ENCODE assay signal across 17 cellular contexts in the genomic region with DNA sequence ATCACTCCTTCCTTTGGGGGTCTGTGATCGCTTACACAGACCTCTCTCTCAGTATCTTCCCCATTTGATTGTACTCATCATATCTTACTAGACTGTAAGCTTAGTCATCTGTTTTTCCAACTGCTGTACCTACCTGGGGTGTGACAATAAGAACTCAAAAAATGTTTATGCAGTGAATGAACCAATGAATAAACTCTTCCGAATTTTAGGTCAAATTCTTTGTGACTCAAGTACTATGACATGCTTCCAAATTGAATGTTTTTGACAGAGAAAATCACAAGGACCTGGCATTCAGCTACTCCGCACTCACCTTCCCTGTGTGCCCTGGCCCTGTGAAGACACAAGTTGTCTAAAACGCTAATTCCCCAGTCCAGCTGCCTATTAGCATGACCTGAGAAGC. TPM values are rescaled to one million over a fixed set of nuclear protein-coding genes. Genes with fewer than 3 reads are reported as not detected.
DNase-seq lines count a peak whose midpoint lies in the region; ATAC-seq, FAIRE-seq and TF ChIP-seq lines count a peak whose summit lies in the region.
"Had no signal": no experiment of that assay in that cellular context is flagged by ENCODE, and none has a peak within 500 bp of the region (broad histone marks: within the 10 kb centered on the region; RNA-seq: fewer than 3 reads in every experiment).

No MANE protein-coding gene starts in this region.

- peaks cover 0 to 14% (median 0%) of the 10 kb centered on the region in 11 experiments; a peak in 4 of 22 replicates for H4K20me1 ChIP-seq in BLaER1 treated with 17β-estradiol and CSF1 and Interleukin-3, amounts not matched to agents 10 nM and 100 nM
- no peaks in the 10 kb centered on the region for H4K20me1 ChIP-seq in PC-3 (ENCODE audit: low read length)

- peak; percentile 39; the same call in 1 of the 2 replicates for ATAC-seq in PC-3

- CTCF ChIA-PET in PC-3 (lab: Charles Lee): no interaction called here

- no peaks in the 10 kb centered on the region for H3F3A ChIP-seq in PC-3 (ENCODE audit: low read length, unreplicated experiment)

- DNase-seq in PC-3 (peak; percentile 61), esophagus muscularis mucosa (ENCODE audit: extremely low spot score) (no peak), small intestine (no peak), H4 (ENCODE audit: low spot score) (no peak), posterior cingulate gyrus (no peak)
- no peak for DNase-seq in stimulated activated CD4-positive, alpha-beta T cell treated with anti-CD3 and anti-CD28 coated beads, Interleukin-4, amount 100 ng/mL, for 24 hours
- DNase-seq: AML-193; CD4-positive, alpha-beta T cell; DMS79 treated with DMSO at 0.1 percent for 48 hours; NCI-H1436; NCI-H2029 treated with DMSO at 0.1 percent for 48 hours; NCI-H510A; SHP77 treated with DMSO at 0.1 percent for 48 hours had no signal

- FAIRE-seq in small intestine (lab: Jason Lieb, UNC): no peak

- H3K27ac ChIP-seq in BLaER1 treated with 17β-estradiol and CSF1 and Interleukin-3, amounts not matched to agents 10 nM and 100 nM: no peak overlapping the region
- H3K27ac ChIP-seq in PC-3 (ENCODE audit: low read length) (peak overlapping the region; percentile 15), esophagus muscularis mucosa (replicated peaks in 1 of 4) (peak overlapping the region; percentile 61 to 68 (median 66)), small intestine (ENCODE audit: low read depth in 1 of 2, low read length in 1 of 2) (peak overlapping the region; percentile 59 to 85)

- no peak overlapping the region for H2AFZ ChIP-seq in PC-3 (ENCODE audit: low read length)

- no peaks in the 10 kb centered on the region for H3K79me2 ChIP-seq in PC-3 (ENCODE audit: low read length)

- no peaks in the 10 kb centered on the region for H3K9me2 ChIP-seq in PC-3 (replicated peaks; ENCODE audit: low read length)

- no peak for TF ChIP-seq POLR2A in esophagus muscularis mucosa (IDR thresholded peaks at IDR 0.05; ENCODE audit: low read depth)

- WGBS in esophagus muscularis mucosa: 80% methylated on average over 4 of the region's 4 CpGs
- 93 to 98% (median 95%) methylated on average over 4 of the region's 4 CpGs for WGBS in small intestine, 3 donors

- TF ChIP-seq EP300 in esophagus muscularis mucosa (IDR thresholded peaks at IDR 0.05): no peak

- H3K4me2 ChIP-seq in BLaER1 treated with 17β-estradiol and CSF1 and Interleukin-3, amounts not matched to agents 10 nM and 100 nM: peak overlapping the region in 9 of 11 experiments; percentile 7 to 85 (median 68); a peak in 17 of 22 replicates
- 0 out of 2 replicates have a peak overlapping the region, but pooled peaks have one; percentile 0 for H3K4me2 ChIP-seq in PC-3 (ENCODE audit: low read length)

- POLR2A ChIA-PET in PC-3 (lab: Charles Lee; ENCODE audit: unreplicated experiment): interaction anchor here (0.8 kb wide), 1 partner anchor 53 kb away, joined by 3 read pairs; no protein-coding TSS in a partner anchor

- TF ChIP-seq CTCF in PC-3 (conservative IDR thresholded peaks at IDR 0.05; ENCODE audit: low read depth, low read length): no peak
- TF ChIP-seq CTCF in esophagus muscularis mucosa (IDR thresholded peaks at IDR 0.05): no peak

- H3K27me3 ChIP-seq in BLaER1 treated with 17β-estradiol and CSF1 and Interleukin-3, amounts not matched to agents 10 nM and 100 nM: no peaks in the 10 kb centered on the region
- H3K27me3 ChIP-seq in PC-3 (ENCODE audit: low read length): no peaks in the 10 kb centered on the region
- H3K27me3 ChIP-seq in esophagus muscularis mucosa: no peaks in the 10 kb centered on the region
- no peaks in the 10 kb centered on the region for H3K27me3 ChIP-seq in small intestine (ENCODE audit: control insufficient read depth in 2 of 2, insufficient read depth in 2 of 2, low read length in 2 of 2)

- intact Hi-C loops in PC-3 (cut with micrococcal nuclease): no loop called here
- intact Hi-C loops in esophagus muscularis mucosa (cut with DNase I): no loop called here
- intact Hi-C loops in posterior cingulate gyrus (cut with DNase I): no loop called here

- H3K9ac ChIP-seq in BLaER1 treated with 17β-estradiol and CSF1 and Interleukin-3, amounts not matched to agents 10 nM and 100 nM: no peak overlapping the region
- no peak overlapping the region for H3K9ac ChIP-seq in PC-3 (ENCODE audit: low read length)

- H3K36me3 ChIP-seq in BLaER1 treated with 17β-estradiol and CSF1 and Interleukin-3, amounts not matched to agents 10 nM and 100 nM: peaks cover 8 to 35% (median 24%) of the 10 kb centered on the region in 11 experiments; a peak in 15 of 22 replicates
- H3K36me3 ChIP-seq in PC-3 (ENCODE audit: low read depth, low read length): no peaks in the 10 kb centered on the region
- peaks cover 0 to 36% (median 9%) of the 10 kb centered on the region in 4 donors for H3K36me3 ChIP-seq in esophagus muscularis mucosa
- H3K36me3 ChIP-seq in small intestine (ENCODE audit: control insufficient read depth in 2 of 2, insufficient read depth in 2 of 2, low read length in 2 of 2): peaks cover 0 to 2% of the 10 kb centered on the region in 2 donors

- H3K4me3 ChIP-seq in BLaER1 treated with 17β-estradiol and CSF1 and Interleukin-3, amounts not matched to agents 10 nM and 100 nM: no peak overlapping the region; a peak in 1 of 20 replicates
- H3K4me3 ChIP-seq in PC-3 (ENCODE audit: low read length) (no peak overlapping the region), esophagus muscularis mucosa (no peak overlapping the region), small intestine (ENCODE audit: low read depth in 1 of 2, low read length in 2 of 2) (no peak overlapping the region)

- H3K9me3 ChIP-seq in BLaER1 treated with 17β-estradiol and CSF1 and Interleukin-3, amounts not matched to agents 10 nM and 100 nM (replicated peaks in 1 of 11): 0 out of 22 replicates have a peak, but pooled peaks cover 0 to 5% (median 0%) of the 10 kb centered on the region in 11 experiments
- H3K9me3 ChIP-seq in PC-3 (ENCODE audit: low read length) (no peaks in the 10 kb centered on the region), esophagus muscularis mucosa (no peaks in the 10 kb centered on the region), small intestine (ENCODE audit: control insufficient read depth, low read depth) (no peaks in the 10 kb centered on the region)

- BruUV-seq in PC-3 (replicated peaks; lab: Mats Ljungman, UMichigan): no TSS peak

- H3K4me1 ChIP-seq in BLaER1 treated with 17β-estradiol and CSF1 and Interleukin-3, amounts not matched to agents 10 nM and 100 nM: peaks cover 0 to 56% (median 27%) of the 10 kb centered on the region in 10 experiments; a peak in 14 of 20 replicates
- H3K4me1 ChIP-seq in PC-3 (ENCODE audit: insufficient read depth, low read length) (peaks cover 16% of the 10 kb centered on the region), esophagus muscularis mucosa (peaks cover 0 to 39% (median 33%) of the 10 kb centered on the region in 4 donors), small intestine (ENCODE audit: control insufficient read depth in 2 of 2, insufficient read depth in 1 of 2, low read depth in 1 of 2, low read length in 1 of 2) (peaks cover 0 to 7% of the 10 kb centered on the region in 2 donors)

RNA-seq across cellular contexts. Expression of a gene that starts 42.1 kb away (rescaled TPM):
- total RNA-seq in PC-3 (2014; rRNA removed): 16.0 and 19.7 TPM in 2 replicates
- 10 to 100 TPM; 20.8 to 34.4 (median 25.8) TPM for total RNA-seq in esophagus muscularis mucosa
- polyA plus RNA-seq in small intestine: 10 to 100 TPM; 28.6 to 59.0 (median 45.4) TPM
- total RNA-seq in H4 (2014; rRNA removed; shearing (Covaris generic)): 10.6 and 20.3 TPM in 2 replicates

RNA-seq across cellular contexts. Expression of a gene that starts 57.4 kb away (rescaled TPM):
- 0.69 TPM in 1 of 2 replicates, not detected in the other for total RNA-seq in PC-3 (2014; rRNA removed)
- total RNA-seq in esophagus muscularis mucosa: not detected
- polyA plus RNA-seq in small intestine: 100 to 1,000 TPM in 2 of 3 donors, 10 to 100 TPM in 1; 47.0 to 257 (median 162) TPM
- total RNA-seq in H4 (2014; rRNA removed; shearing (Covaris generic)): not detected in 2 replicates
- total RNA-seq: A673; CD4-positive, alpha-beta T cell; LHCN-M2 had no signal
- polyA plus RNA-seq: IgD-negative memory B cell had no signal

Comparison
In these comparisons a context has a peak if more than half of its experiments do, and no peak if none do; other contexts are left out.
1. H3K27ac ChIP-seq: peak in PC-3 (single experiment), esophagus muscularis mucosa (4 of 4) and small intestine (2 of 2); none in BLaER1 treated with 17β-estradiol and CSF1 and Interleukin-3, amounts not matched to agents 10 nM and 100 nM (0 of 11).